Comparison of ENCODE assay signal across 8 cellular contexts in genomic region chr13:21296991-21297390, GRCh38.
A peak's percentile ranks its signal among the peaks of the same experiment; 100 is the strongest.
DNase-seq lines count a peak whose midpoint lies in the region; ATAC-seq, FAIRE-seq and TF ChIP-seq lines count a peak whose summit lies in the region.
"Not testable (repeated sequence)": the region's sequence is repeated elsewhere in the genome, so short reads cannot be mapped to it uniquely, and the experiment has no call there.

No MANE protein-coding gene starts in this region.

- not testable (repeated sequence) for H3K36me3 Mint-ChIP-seq in activated CD4-positive, alpha-beta T cell treated with anti-CD3 and anti-CD28 coated beads for 36 hours (ENCODE audit: low read depth)

- peaks cover 21% of the 10 kb centered on the region for H3K4me1 Mint-ChIP-seq in activated CD4-positive, alpha-beta T cell treated with anti-CD3 and anti-CD28 coated beads for 36 hours

- intact Hi-C loops in activated CD4-positive, alpha-beta T cell treated with anti-CD3 and anti-CD28 coated beads for 36 hours (cut with DNase I, micrococcal nuclease) = loop anchor here (1.0 to 5.0 kb wide), 5 partner anchors 182 to 525 kb away; partner anchors contain the start of genes FGF9 (in 2 of the 2), EEF1AKMT1 (in 1 of the 2) and MICU2 (in 1 of the 2)
- intact Hi-C loops in sciatic nerve (cut with DNase I) = not testable (repeated sequence)

- H3K27me3 Mint-ChIP-seq in activated CD4-positive, alpha-beta T cell treated with anti-CD3 and anti-CD28 coated beads for 36 hours = not testable (repeated sequence)

- peak overlapping the region; percentile 84 for H3K4me3 Mint-ChIP-seq in activated CD4-positive, alpha-beta T cell treated with anti-CD3 and anti-CD28 coated beads for 36 hours

- H3K27ac Mint-ChIP-seq in activated CD4-positive, alpha-beta T cell treated with anti-CD3 and anti-CD28 coated beads for 36 hours = peak overlapping the region; percentile 82

- POLR2A ChIA-PET in activated CD4-positive, alpha-beta T cell treated with anti-CD3 and anti-CD28 coated beads for 36 hours (lab: Charles Lee) = interaction anchor here (0.6 kb wide), 1 partner anchor 1498 kb away, joined by 3 read pairs; no protein-coding TSS in a partner anchor

- DNase-seq in A172 (ENCODE audit: low spot score) (peak; percentile 22), NCI-H524 (lab: John Stamatoyannopoulos, UW) (peak; percentile 55 to 80), cerebellar cortex (ENCODE audit: low spot score) (peak; percentile 45), iris pigment epithelial cell (ENCODE audit: low read depth) (peak; percentile 50), sciatic nerve (ENCODE audit: low spot score) (peak; percentile 72)
- DNase-seq in GM12892 (ENCODE audit: insufficient read length) = not testable (repeated sequence)
- DNase-seq in activated CD4-positive, alpha-beta T cell treated with anti-CD3 and anti-CD28 coated beads for 36 hours = peak; percentile 70

- TF ChIP-seq POLR2A in GM12892 (IDR thresholded peaks at IDR 0.05; ENCODE audit: low read depth, low read length) = not testable (repeated sequence)

- not testable (repeated sequence) for H3K9me3 Mint-ChIP-seq in activated CD4-positive, alpha-beta T cell treated with anti-CD3 and anti-CD28 coated beads for 36 hours (ENCODE audit: low read depth)

- CTCF ChIA-PET in activated CD4-positive, alpha-beta T cell treated with anti-CD3 and anti-CD28 coated beads for 36 hours (lab: Charles Lee) = interaction anchor here (0.6 to 5.2 kb wide), 20 partner anchors 9 to 531 kb away, joined by 3 to 90 read pairs (median 4); partner anchors contain the start of genes MRPL57, SKA3 and ZDHHC20

- FAIRE-seq in GM12892 (lab: Jason Lieb, UNC) = peak; percentile 90

- ATAC-seq in HG03159 (IDR thresholded peaks at IDR 0.05; ENCODE audit: unreplicated experiment) (peak; percentile 35), sciatic nerve (peak; percentile 85)
- peak; percentile 61 for ATAC-seq in activated CD4-positive, alpha-beta T cell treated with anti-CD3 and anti-CD28 coated beads for 36 hours

Comparison
In these comparisons a context has a peak if more than half of its experiments do, and no peak if none do; other contexts are left out.
1. ATAC-seq: peak in every context shown above with its lines; median percentile 85 in sciatic nerve; 61 in activated CD4-positive, alpha-beta T cell treated with anti-CD3 and anti-CD28 coated beads for 36 hours; 35 in HG03159.